Comparison of ENCODE assay signal across 12 cellular contexts in the genomic region with DNA sequence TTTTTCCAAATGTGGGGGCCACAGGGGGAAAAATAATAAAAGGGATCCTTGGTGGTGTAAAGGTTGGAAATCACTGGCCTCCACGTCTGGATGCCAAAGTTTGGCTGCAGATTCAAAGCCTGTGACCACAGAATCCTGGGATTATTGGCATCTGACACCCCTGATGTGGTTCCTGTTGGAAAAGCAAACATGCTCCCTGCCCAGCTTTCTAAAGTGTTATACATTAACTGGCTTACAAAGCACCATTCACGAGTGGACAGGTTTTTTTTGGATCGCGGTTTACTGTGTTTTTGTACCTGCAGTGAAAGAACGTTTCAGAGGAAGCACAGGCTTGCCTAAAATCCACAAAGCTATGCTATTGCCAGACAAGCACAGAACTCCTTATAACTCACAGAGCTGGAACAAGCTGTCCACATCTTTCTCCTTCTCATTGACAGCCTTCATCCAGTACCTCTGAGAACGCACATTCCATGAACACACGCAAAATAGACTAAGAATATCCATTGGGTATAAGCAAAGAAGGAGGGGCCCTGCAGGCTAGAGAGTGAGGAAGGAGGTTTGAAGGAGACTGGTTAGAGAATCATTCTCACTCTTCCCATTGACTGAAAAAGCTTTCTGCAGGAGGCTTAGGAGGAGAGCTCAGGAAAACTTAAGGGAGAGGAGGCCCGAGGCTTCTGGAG. TPM values are rescaled to one million over a fixed set of nuclear protein-coding genes. Genes with fewer than 3 reads are reported as not detected.
"Had no signal": no experiment of that assay in that cellular context is flagged by ENCODE, and none has a peak within 500 bp of the region (broad histone marks: within the 10 kb centered on the region; RNA-seq: fewer than 3 reads in every experiment).

No MANE protein-coding gene starts in this region.

- H3K4me3 ChIP-seq: coronary artery, esophagus muscularis mucosa, right atrium auricular region had no signal

- H3K4me1 ChIP-seq: esophagus muscularis mucosa, right atrium auricular region had no signal

- H3K9me3 ChIP-seq: esophagus muscularis mucosa had no signal

- H3K36me3 ChIP-seq: esophagus muscularis mucosa, right atrium auricular region had no signal

- DNase-seq: activated B cell treated with CpG ODN at 0.5 μM for 24 hours; activated CD4-positive, alpha-beta T cell treated with anti-CD3 and anti-CD28 coated beads for 48 hours; activated CD8-positive, alpha-beta T cell treated with anti-CD3 and anti-CD28 coated beads for 36 hours; activated effector memory CD4-positive, alpha-beta T cell treated with Interleukin-2 at 50 U/mL for 16 hours; activated T-cell treated with anti-CD3 and anti-CD28 coated beads, Interleukin-2, amount 50 U/mL, for 4 hours; central memory CD4-positive, alpha-beta T cell; islet precursor cell; left ventricle myocardium superior; small intestine had no signal

- H3K27ac ChIP-seq: coronary artery, esophagus muscularis mucosa, right atrium auricular region had no signal

- H3K27me3 ChIP-seq: right atrium auricular region had no signal

RNA-seq across cellular contexts. Expression of gene CAPN6, which starts 14.5 kb away (rescaled TPM):
- total RNA-seq: activated B cell treated with CpG ODN at 0.5 μM for 24 hours; activated CD8-positive, alpha-beta T cell treated with anti-CD3 and anti-CD28 coated beads for 36 hours; activated T-cell treated with anti-CD3 and anti-CD28 coated beads, Interleukin-2, amount 50 U/mL, for 4 hours; left ventricle myocardium superior had no signal
